Comparison of ENCODE assay signal across 23 cellular contexts in genomic region chr12:60391791-60392190, GRCh38.
"Had no signal": no experiment of that assay in that cellular context is flagged by ENCODE, and none has a peak within 500 bp of the region (broad histone marks: within the 10 kb centered on the region; RNA-seq: fewer than 3 reads in every experiment).

No MANE protein-coding gene starts in this region.

- DNase-seq: cortex of kidney; effector CD8-positive, alpha-beta T cell; effector memory CD8-positive, alpha-beta T cell; endodermal cell; erythroblast; esophagus squamous epithelium; foreskin melanocyte; gastrocnemius medialis; glutamatergic neuron; head of caudate nucleus; heart right ventricle; hippocampal formation; left cardiac atrium; left ventricle myocardium superior; lower lobe of right lung; mesenchymal stem cell; mucosa of descending colon; naive B cell had no signal

- H3K4me3 Mint-ChIP-seq: dendritic cell treated with granulocyte-macrophage colony-stimulating factor and Interleukin-4, amounts not matched to agents 40 ng/mL and 50 ng/mL, for 4 days; effector memory CD8-positive, alpha-beta T cell; endodermal cell; mesothelial cell of epicardium; naive B cell had no signal

- H3K27ac Mint-ChIP-seq: dendritic cell treated with granulocyte-macrophage colony-stimulating factor and Interleukin-4, amounts not matched to agents 40 ng/mL and 50 ng/mL, for 4 days; effector memory CD8-positive, alpha-beta T cell; endodermal cell; mesothelial cell of epicardium; naive B cell had no signal

- H3K4me1 Mint-ChIP-seq: endodermal cell, mesothelial cell of epicardium, naive B cell had no signal

- H3K4me1 ChIP-seq: esophagus squamous epithelium, gastrocnemius medialis, heart right ventricle, left lung, lower lobe of right lung had no signal

- ATAC-seq: effector memory CD8-positive, alpha-beta T cell; esophagus mucosa; gastrocnemius medialis; heart right ventricle; left cardiac atrium; left lung; left ventricle myocardium superior; mucosa of descending colon had no signal

- H3K9me3 Mint-ChIP-seq: mesothelial cell of epicardium had no signal

- H3K27ac ChIP-seq: epithelial cell of prostate, esophagus squamous epithelium, gastrocnemius medialis, heart right ventricle, left lung, lower lobe of right lung had no signal

- H3K27me3 ChIP-seq: esophagus squamous epithelium, gastrocnemius medialis, heart right ventricle, left lung had no signal

- H3K4me3 ChIP-seq: esophagus squamous epithelium, gastrocnemius medialis, heart right ventricle, left lung, lower lobe of right lung, mucosa of descending colon had no signal

- H3K36me3 ChIP-seq: esophagus squamous epithelium, gastrocnemius medialis, heart right ventricle, left lung, lower lobe of right lung had no signal

- H3K36me3 Mint-ChIP-seq: mesothelial cell of epicardium, naive B cell had no signal

- H3K27me3 Mint-ChIP-seq: dendritic cell treated with granulocyte-macrophage colony-stimulating factor and Interleukin-4, amounts not matched to agents 40 ng/mL and 50 ng/mL, for 4 days; effector memory CD8-positive, alpha-beta T cell; naive B cell had no signal

- H3K9me3 ChIP-seq: esophagus squamous epithelium, gastrocnemius medialis, lower lobe of right lung had no signal
